In the genomic region with DNA sequence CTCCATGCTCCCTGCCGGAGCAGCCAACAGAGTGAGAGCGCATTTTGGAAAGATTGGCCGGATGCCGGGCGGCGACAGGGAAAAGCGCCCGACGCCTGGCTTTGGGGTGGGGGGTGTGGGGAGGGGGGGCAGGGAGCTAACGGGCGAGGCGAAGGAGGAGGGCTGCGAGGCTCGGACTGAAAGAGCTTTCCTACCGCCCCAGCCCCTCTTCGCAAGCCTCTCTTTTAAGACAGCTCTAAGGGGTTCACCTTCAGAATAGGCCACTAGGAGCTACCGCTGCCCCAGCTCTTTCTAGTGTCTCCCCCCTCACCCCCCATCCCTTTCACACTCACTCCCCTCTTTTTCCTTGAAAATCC, we compare ENCODE assay signal across 12 cellular contexts. TPM values are rescaled to one million over a fixed set of nuclear protein-coding genes. Genes with fewer than 3 reads are reported as not detected.
DNase-seq lines count a peak whose midpoint lies in the region; ATAC-seq, FAIRE-seq and TF ChIP-seq lines count a peak whose summit lies in the region.
"Had no signal": no experiment of that assay in that cellular context is flagged by ENCODE, and none has a peak within 500 bp of the region (broad histone marks: within the 10 kb centered on the region; RNA-seq: fewer than 3 reads in every experiment).

No MANE protein-coding gene starts in this region.

- no peak for TF ChIP-seq RAD21 in H1 (IDR thresholded peaks at IDR 0.05 in 1 of 2, conservative IDR thresholded peaks at IDR 0.05 in 1 of 2; ENCODE audit: low read depth in 2 of 2, low read length in 2 of 2)
- TF ChIP-seq RAD21 in neural cell (conservative IDR thresholded peaks at IDR 0.05) = no peak

- H3K27ac ChIP-seq in right atrium auricular region (no peak overlapping the region), H1 (ENCODE audit: low read depth, low read length) (no peak overlapping the region), neural cell (ENCODE audit: low read length) (no peak overlapping the region), body of pancreas (no peak overlapping the region)

- intact Hi-C loops in left ventricle myocardium superior (cut with micrococcal nuclease) (no loop called here), body of pancreas (cut with DNase I) (no loop called here)

- no peak overlapping the region for H4K91ac ChIP-seq in H1 (replicated peaks; ENCODE audit: insufficient read length, low read length)

- H4K5ac ChIP-seq in H1 (ENCODE audit: insufficient read length, low read depth, low read length) = no peak overlapping the region

- H3K23ac ChIP-seq in H1 (ENCODE audit: insufficient read length) = no peak overlapping the region

- H3K23me2 ChIP-seq in H1 (ENCODE audit: low read depth, low read length) = peaks cover 18% of the 10 kb centered on the region

- no peak overlapping the region for H4K8ac ChIP-seq in H1 (ENCODE audit: extremely low read depth, insufficient read depth, low read length)

- H3K36me3 ChIP-seq in right atrium auricular region (no peaks in the 10 kb centered on the region), H1 (ENCODE audit: control insufficient read depth in 2 of 4, insufficient read depth in 4 of 4, low read length in 3 of 4) (no peaks in the 10 kb centered on the region), neural cell (ENCODE audit: insufficient read depth, low read length) (no peaks in the 10 kb centered on the region), body of pancreas (replicated peaks in 1 of 2; ENCODE audit: insufficient read depth in 1 of 2, low read depth in 2 of 2) (no peaks in the 10 kb centered on the region)

- H2AK5ac ChIP-seq in H1 (ENCODE audit: low read depth, low read length) = no peak overlapping the region

- peak overlapping the region; percentile 78 to 85 for H3K4me2 ChIP-seq in H1 (ENCODE audit: insufficient read depth in 1 of 2, low read depth in 2 of 2, low read length in 2 of 2)
- H3K4me2 ChIP-seq in neural cell (ENCODE audit: low read length) = no peak overlapping the region

- H3K9me3 ChIP-seq in right atrium auricular region (peaks cover 0 to 4% of the 10 kb centered on the region in 2 donors), H1 (ENCODE audit: insufficient read depth in 2 of 2, low read depth in 1 of 2, low read length in 1 of 2) (no peaks in the 10 kb centered on the region), neural cell (ENCODE audit: low read length) (no peaks in the 10 kb centered on the region), body of pancreas (no peaks in the 10 kb centered on the region)

- H3K14ac ChIP-seq in H1 (ENCODE audit: insufficient read length) = no peak overlapping the region

- H3K9me2 ChIP-seq in neural cell (ENCODE audit: insufficient read depth, low read length) = no peaks in the 10 kb centered on the region

- ATAC-seq in left ventricle myocardium superior (no peak), HG02759 (IDR thresholded peaks at IDR 0.05; ENCODE audit: unreplicated experiment) (no peak), body of pancreas (no peak)

- H2BK5ac ChIP-seq in H1 (ENCODE audit: low read depth, low read length) = no peak overlapping the region

- no peak overlapping the region for H2BK12ac ChIP-seq in H1 (ENCODE audit: low read depth, low read length)

- 11% methylated on average over 3 of the region's 17 CpGs; no CpG with 5 or more reads in 1 of the 2 experiments for WGBS in H1 (ENCODE audit: extremely low coverage in 1 of 2, insufficient coverage in 1 of 2, insufficient read length in 1 of 2, insufficient replicate concordance in 2 of 2, low coverage in 1 of 2, low lambda C conversion rate in 2 of 2, missing lambda C conversion rate in 1 of 2), 2 experiments
- 2 to 6% methylated on average over 10 to 16 of the region's 17 CpGs for WGBS in body of pancreas, 2 donors

- H3K79me2 ChIP-seq in H1 (ENCODE audit: control insufficient read depth in 1 of 2, insufficient read depth in 2 of 2, low read length in 2 of 2) = no peaks in the 10 kb centered on the region
- H3K79me2 ChIP-seq in neural cell (replicated peaks; ENCODE audit: insufficient read depth, low read length) = no peaks in the 10 kb centered on the region

- H3K4me3 ChIP-seq in right atrium auricular region = peak overlapping the region; percentile 6 to 36
- H3K4me3 ChIP-seq in H1 (ENCODE audit: extremely low read depth in 1 of 4, insufficient read depth in 2 of 4, low read depth in 3 of 4, low read length in 4 of 4) = peak overlapping the region; percentile 20 to 63 (median 51); a peak in 7 of 8 replicates
- H3K4me3 ChIP-seq in neural cell (ENCODE audit: low read length) = peak overlapping the region; percentile 59
- H3K4me3 ChIP-seq in body of pancreas = no peak overlapping the region

- H2BK20ac ChIP-seq in H1 (ENCODE audit: low read length) = no peak overlapping the region

- TF ChIP-seq EP300 in H1 (IDR thresholded peaks at IDR 0.05; ENCODE audit: borderline replicate concordance in 1 of 2, low read depth in 2 of 2, low read length in 2 of 2) (no peak), neural cell (conservative IDR thresholded peaks at IDR 0.05; ENCODE audit: poor library complexity, severe bottlenecking) (no peak)

- no peak overlapping the region for H3K4ac ChIP-seq in H1 (replicated peaks; ENCODE audit: insufficient read length, low read depth, low read length)

- no peak for TF ChIP-seq POLR2A in H1 (IDR thresholded peaks at IDR 0.05; ENCODE audit: control extremely low read depth in 1 of 2, low read depth in 2 of 2, low read length in 2 of 2)
- TF ChIP-seq POLR2A in body of pancreas (IDR thresholded peaks at IDR 0.05) = no peak

- peaks cover 0 to 19% of the 10 kb centered on the region in 2 donors for H3K4me1 ChIP-seq in right atrium auricular region
- peaks cover 13 to 35% (median 19%) of the 10 kb centered on the region in 4 experiments for H3K4me1 ChIP-seq in H1 (replicated peaks in 1 of 4; ENCODE audit: control insufficient read depth in 3 of 4, insufficient read depth in 4 of 4, low read length in 3 of 4)
- peaks cover 9% of the 10 kb centered on the region for H3K4me1 ChIP-seq in body of pancreas

- no peak overlapping the region for H2BK120ac ChIP-seq in H1 (replicated peaks; ENCODE audit: low read depth, low read length)

- H4K20me1 ChIP-seq in H1 (replicated peaks in 1 of 2; ENCODE audit: control insufficient read depth in 1 of 2, insufficient read depth in 2 of 2, low read length in 2 of 2) (peaks cover 3 to 18% of the 10 kb centered on the region in 2 experiments), neural cell (ENCODE audit: insufficient read depth) (no peaks in the 10 kb centered on the region)

- H3K9ac ChIP-seq in H1 (replicated peaks in 1 of 4; ENCODE audit: extremely low read depth in 1 of 4, low read depth in 3 of 4, low read length in 3 of 4) = no peak overlapping the region
- no peak overlapping the region for H3K9ac ChIP-seq in neural cell (ENCODE audit: low read length)

- no peaks in the 10 kb centered on the region for H3K79me1 ChIP-seq in H1 (ENCODE audit: low read depth, low read length)

- CTCF ChIA-PET in H1 (lab: Charles Lee; ENCODE audit: partially characterized antibody) = interaction anchor here (0.6 to 5.6 kb wide), 12 partner anchors 9 to 190 kb away, joined by 3 to 33 read pairs (median 4); no protein-coding TSS in a partner anchor

- H2AFZ ChIP-seq in H1 (ENCODE audit: low read length) = no peak overlapping the region
- no peak overlapping the region for H2AFZ ChIP-seq in neural cell (ENCODE audit: low read depth, low read length)

- H3K56ac ChIP-seq in H1 (replicated peaks; ENCODE audit: insufficient read length, low read depth, low read length) = no peak overlapping the region

- FAIRE-seq in H1 (lab: Jason Lieb, UNC) = no peak

- POLR2A ChIA-PET in H1 (lab: Charles Lee; ENCODE audit: partially characterized antibody) = interaction anchor here (0.7 kb wide), 1 partner anchor 248 kb away, joined by 3 read pairs; no protein-coding TSS in a partner anchor

- no peak overlapping the region for H2BK15ac ChIP-seq in H1 (ENCODE audit: low read length)

- DNase-seq in right atrium auricular region (ENCODE audit: low spot score) (no peak), left ventricle myocardium superior (no peak), H1 (ENCODE audit: low read depth in 1 of 2, low spot score in 2 of 2) (no peak), HT-29 (ENCODE audit: low spot score) (no peak), body of pancreas (no peak), NCI-H128 (lab: John Stamatoyannopoulos, UW; ENCODE audit: unreplicated experiment) (no peak)
- DNase-seq: anterior cingulate cortex had no signal

- no peaks in the 10 kb centered on the region for H3F3A ChIP-seq in neural cell (ENCODE audit: insufficient read depth, low read length, poor library complexity, severe bottlenecking)

- TF ChIP-seq CTCF in right atrium auricular region (IDR thresholded peaks at IDR 0.05) (no peak), H1 (IDR thresholded peaks at IDR 0.05; ENCODE audit: control extremely low read depth in 1 of 3, insufficient read depth in 1 of 3, low read depth in 1 of 3, low read length in 3 of 3) (no peak), neural cell (IDR thresholded peaks at IDR 0.05; ENCODE audit: poor library complexity, severe bottlenecking) (no peak), body of pancreas (IDR thresholded peaks at IDR 0.05) (no peak)

- no peak overlapping the region for H3K18ac ChIP-seq in H1 (ENCODE audit: extremely low read depth, low read length)

- H3K27me3 ChIP-seq in right atrium auricular region (peaks cover 43 to 49% of the 10 kb centered on the region in 2 donors), H1 (replicated peaks in 1 of 4; ENCODE audit: control insufficient read depth in 3 of 4, extremely low read depth in 1 of 4, insufficient read depth in 3 of 4, low read length in 3 of 4) (peaks cover 51 to 97% (median 83%) of the 10 kb centered on the region in 4 experiments), neural cell (ENCODE audit: insufficient read depth, low read depth, low read length) (peaks cover 85% of the 10 kb centered on the region), body of pancreas (peaks cover 0 to 16% of the 10 kb centered on the region in 2 donors)

TF ChIP-seq in neural cell, 6 proteins besides CTCF, POLR2A, EP300 and RAD21 (continues in another document):
- TF ChIP-seq SMC3 (conservative IDR thresholded peaks at IDR 0.05; ENCODE audit: poor library complexity) = no peak

RNA-seq across cellular contexts. Expression of a gene that starts 3.5 kb away (rescaled TPM):
- total RNA-seq in right atrium auricular region = not detected
- not detected for total RNA-seq in left ventricle myocardium superior
- not detected in 2 replicates for total RNA-seq in H1 (2021; fragmentation: NEBNext Ultra II Directional; extraction: Animal tissue kit (Norgen Biotek cat#: 25700))
- polyA plus RNA-seq in H1 (2011; rRNA removed) = 0.05 TPM in 1 of 2 replicates, not detected in the other
- polyA plus RNA-seq in H1 (2011; cell fraction: cytosol; rRNA removed) = 0.09 TPM
- not detected for polyA plus RNA-seq in H1 (2011; cell fraction: nucleus; rRNA removed)
- polyA plus RNA-seq in H1 (2012, experiment 1 of 2) = 0.19 TPM in 1 of 4 replicates, not detected in the others
- polyA plus RNA-seq in H1 (2012, experiment 2 of 2) = not detected
- polyA plus RNA-seq in H1 (2013, experiment 1 of 2) = 0.04 TPM
- not detected for polyA plus RNA-seq in H1 (2013, experiment 2 of 2)
- not detected in 2 replicates for polyA minus RNA-seq in H1 (2011; rRNA and poly(A)+ RNA removed)
- polyA minus RNA-seq in H1 (2011; cell fraction: cytosol; rRNA and poly(A)+ RNA removed) = not detected
- polyA minus RNA-seq in H1 (2011; cell fraction: nucleus; rRNA and poly(A)+ RNA removed) = not detected
- not detected in 2 replicates for polyA plus RNA-seq in neural cell
- polyA minus RNA-seq in neural cell = not detected in 2 replicates
- total RNA-seq in HT-29 (2014; rRNA removed; shearing (Covaris generic)) = not detected in 2 replicates
- total RNA-seq in body of pancreas = not detected
- total RNA-seq: activated CD8-positive, alpha-beta memory T cell treated with anti-CD3 and anti-CD28 coated beads for 36 hours; CD4-positive, CD25-positive, alpha-beta regulatory T cell; left lobe of liver had no signal
- polyA plus RNA-seq: CD4-positive, CD25-positive, alpha-beta regulatory T cell had no signal

Comparison
In these comparisons a context has a peak if more than half of its experiments do, and no peak if none do; other contexts are left out.
1. H3K4me3 ChIP-seq: peak in right atrium auricular region (2 of 2), H1 (4 of 4) and neural cell (single experiment); none in body of pancreas (0 of 2).